Comparison of ENCODE assay signal across 8 cellular contexts in the genomic region with DNA sequence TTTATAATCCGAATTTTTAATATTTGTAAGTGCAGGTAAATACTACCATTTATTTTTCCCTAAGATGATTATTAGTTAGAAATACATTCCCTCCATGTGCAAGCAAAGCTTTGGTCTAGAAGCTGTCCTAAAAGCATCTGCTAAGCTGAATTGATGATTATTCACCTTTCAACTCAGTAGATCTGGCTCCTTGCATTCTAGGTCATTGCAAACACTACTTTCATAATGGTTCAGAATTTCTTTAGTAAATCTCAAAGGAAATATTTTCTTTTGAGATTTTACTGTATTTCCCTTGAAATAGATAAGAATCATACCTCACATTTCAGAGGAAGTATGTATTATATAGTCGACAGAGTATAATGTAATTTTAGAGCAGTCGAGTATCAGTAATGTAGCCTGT. TPM values are rescaled to one million over a fixed set of nuclear protein-coding genes. Genes with fewer than 3 reads are reported as not detected.
A peak's percentile ranks its signal among the peaks of the same experiment; 100 is the strongest.
DNase-seq lines count a peak whose midpoint lies in the region; ATAC-seq, FAIRE-seq and TF ChIP-seq lines count a peak whose summit lies in the region.

No MANE protein-coding gene starts in this region.

- H3K4me1 Mint-ChIP-seq in activated CD4-positive, alpha-beta T cell treated with anti-CD3 and anti-CD28 coated beads, Interleukin-2, amount 10 ng/mL, durations not matched to agents 24 days and 14 days: peaks cover 35% of the 10 kb centered on the region
- peaks cover 39% of the 10 kb centered on the region for H3K4me1 Mint-ChIP-seq in activated CD8-positive, alpha-beta T cell treated with anti-CD3 and anti-CD28 coated beads, Interleukin-2, amount 10 ng/mL, durations not matched to agents 7 days and 5 days (ENCODE audit: low read depth)

- no peaks in the 10 kb centered on the region for H3K9me3 ChIP-seq in subcutaneous abdominal adipose tissue (ENCODE audit: control insufficient read depth in 5 of 5, low read length in 5 of 5)

- H3K27ac ChIP-seq in subcutaneous abdominal adipose tissue (ENCODE audit: low read depth, low read length): peak overlapping the region; percentile 94

- POLR2A ChIA-PET in activated CD8-positive, alpha-beta T cell treated with anti-CD3 and anti-CD28 coated beads, Interleukin-2, amount 10 ng/mL, durations not matched to agents 7 days and 5 days (lab: Charles Lee): interaction anchor here (3.2 kb wide), 1 partner anchor 83 kb away, joined by 16 read pairs; a partner anchor contains a TSS

- H3K27ac Mint-ChIP-seq in activated CD4-positive, alpha-beta T cell treated with anti-CD3 and anti-CD28 coated beads, Interleukin-2, amount 10 ng/mL, durations not matched to agents 24 days and 14 days: peak overlapping the region; percentile 75
- peak overlapping the region; percentile 50 for H3K27ac Mint-ChIP-seq in activated CD8-positive, alpha-beta T cell treated with anti-CD3 and anti-CD28 coated beads, Interleukin-2, amount 10 ng/mL, durations not matched to agents 7 days and 5 days

- TF ChIP-seq POLR2A in GM12892 (IDR thresholded peaks at IDR 0.05; ENCODE audit: low read depth, low read length): no peak

- H3K36me3 Mint-ChIP-seq in activated CD4-positive, alpha-beta T cell treated with anti-CD3 and anti-CD28 coated beads, Interleukin-2, amount 10 ng/mL, durations not matched to agents 24 days and 14 days (ENCODE audit: low read depth): peaks cover 19% of the 10 kb centered on the region
- peaks cover 15% of the 10 kb centered on the region for H3K36me3 Mint-ChIP-seq in activated CD8-positive, alpha-beta T cell treated with anti-CD3 and anti-CD28 coated beads, Interleukin-2, amount 10 ng/mL, durations not matched to agents 7 days and 5 days (ENCODE audit: low read depth)

- no peaks in the 10 kb centered on the region for H3K27me3 ChIP-seq in subcutaneous abdominal adipose tissue (ENCODE audit: control insufficient read depth in 5 of 5, insufficient read depth in 4 of 5, low read length in 5 of 5)
- no peaks in the 10 kb centered on the region for H3K27me3 ChIP-seq in H7 (ENCODE audit: control insufficient read depth, insufficient read depth, low read length)

- intact Hi-C loops in activated CD4-positive, alpha-beta T cell treated with anti-CD3 and anti-CD28 coated beads, Interleukin-2, amount 10 ng/mL, durations not matched to agents 24 days and 14 days (cut with micrococcal nuclease): loop anchor here (2.0 to 5.0 kb wide), 3 partner anchors 35 to 580 kb away; a partner anchor contains a TSS

- H3K4me3 ChIP-seq in iPS-11a (ENCODE audit: low read depth, low read length) (peak overlapping the region; percentile 93), subcutaneous abdominal adipose tissue (ENCODE audit: low read depth in 1 of 5, low read length in 5 of 5) (peak overlapping the region; percentile 18 to 96 (median 35)), H7 (ENCODE audit: insufficient read depth, low read depth, low read length) (no peak overlapping the region)

- peaks cover 2% of the 10 kb centered on the region for H3K27me3 Mint-ChIP-seq in activated CD4-positive, alpha-beta T cell treated with anti-CD3 and anti-CD28 coated beads, Interleukin-2, amount 10 ng/mL, durations not matched to agents 24 days and 14 days
- H3K27me3 Mint-ChIP-seq in activated CD8-positive, alpha-beta T cell treated with anti-CD3 and anti-CD28 coated beads, Interleukin-2, amount 10 ng/mL, durations not matched to agents 7 days and 5 days (ENCODE audit: low read depth): peaks cover 4% of the 10 kb centered on the region

- peak overlapping the region in 4 of 5 donors; percentile 3 to 96 (median 90) for H3K9ac ChIP-seq in subcutaneous abdominal adipose tissue (ENCODE audit: low read length in 5 of 5)

- peaks cover 0 to 43% (median 40%) of the 10 kb centered on the region in 5 donors for H3K4me1 ChIP-seq in subcutaneous abdominal adipose tissue (ENCODE audit: control insufficient read depth in 5 of 5, insufficient read depth in 5 of 5, low read length in 5 of 5)

- no peaks in the 10 kb centered on the region for H3K36me3 ChIP-seq in subcutaneous abdominal adipose tissue (ENCODE audit: control insufficient read depth in 5 of 5, insufficient read depth in 5 of 5, low read length in 5 of 5)
- H3K36me3 ChIP-seq in H7 (replicated peaks; ENCODE audit: control insufficient read depth, insufficient read depth, low read length): no peaks in the 10 kb centered on the region

- ATAC-seq in activated CD8-positive, alpha-beta T cell treated with anti-CD3 and anti-CD28 coated beads, Interleukin-2, amount 10 ng/mL, durations not matched to agents 7 days and 5 days: no peak

- CTCF ChIA-PET in activated CD8-positive, alpha-beta T cell treated with anti-CD3 and anti-CD28 coated beads, Interleukin-2, amount 10 ng/mL, durations not matched to agents 7 days and 5 days (lab: Charles Lee): interaction anchor here (1.4 to 1.8 kb wide), 3 partner anchors 11 to 83 kb away, joined by 3 to 5 read pairs (median 4); a partner anchor contains a TSS

- no peak for DNase-seq in activated CD4-positive, alpha-beta T cell treated with anti-CD3 and anti-CD28 coated beads, Interleukin-2, amount 10 ng/mL, durations not matched to agents 24 days and 14 days
- DNase-seq in activated CD4-positive, alpha-beta T cell treated with anti-CD3 and anti-CD28 coated beads, Interleukin-2, amount 50 U/mL, for 48 hours: no peak
- no peak for DNase-seq in activated CD8-positive, alpha-beta T cell treated with anti-CD3 and anti-CD28 coated beads, Interleukin-2, amount 10 ng/mL, durations not matched to agents 7 days and 5 days
- no peak for DNase-seq in H7
- no peak for DNase-seq in NCI-H345 (lab: John Stamatoyannopoulos, UW)
- DNase-seq in GM12892 (ENCODE audit: insufficient read length): no peak

- no peak for FAIRE-seq in GM12892 (lab: Jason Lieb, UNC)

- peaks cover 3% of the 10 kb centered on the region for H3K9me3 Mint-ChIP-seq in activated CD4-positive, alpha-beta T cell treated with anti-CD3 and anti-CD28 coated beads, Interleukin-2, amount 10 ng/mL, durations not matched to agents 24 days and 14 days
- H3K9me3 Mint-ChIP-seq in activated CD8-positive, alpha-beta T cell treated with anti-CD3 and anti-CD28 coated beads, Interleukin-2, amount 10 ng/mL, durations not matched to agents 7 days and 5 days (ENCODE audit: insufficient read depth): no peaks in the 10 kb centered on the region

- peak overlapping the region; percentile 80 for H3K4me3 Mint-ChIP-seq in activated CD4-positive, alpha-beta T cell treated with anti-CD3 and anti-CD28 coated beads, Interleukin-2, amount 10 ng/mL, durations not matched to agents 24 days and 14 days
- H3K4me3 Mint-ChIP-seq in activated CD8-positive, alpha-beta T cell treated with anti-CD3 and anti-CD28 coated beads, Interleukin-2, amount 10 ng/mL, durations not matched to agents 7 days and 5 days: peak overlapping the region; percentile 88

RNA-seq across cellular contexts. Expression of a gene that starts 2.4 kb away (rescaled TPM):
- total RNA-seq in activated CD4-positive, alpha-beta T cell treated with anti-CD3 and anti-CD28 coated beads, Interleukin-2, amount 10 ng/mL, durations not matched to agents 24 days and 14 days: 94.5 and 102 TPM in 2 replicates
- 10 to 100 TPM; 68.6 to 69.4 TPM for total RNA-seq in activated CD8-positive, alpha-beta T cell treated with anti-CD3 and anti-CD28 coated beads, Interleukin-2, amount 10 ng/mL, durations not matched to agents 7 days and 5 days
- total RNA-seq in H7 (2014; rRNA removed; shearing (Covaris generic)): 54.2 and 78.6 TPM in 2 replicates
- polyA plus RNA-seq in GM12892 (2012; ENCODE audit: missing spikeins): 28.4 TPM
